Comparison of ENCODE assay signal across 25 cellular contexts in the genomic region with DNA sequence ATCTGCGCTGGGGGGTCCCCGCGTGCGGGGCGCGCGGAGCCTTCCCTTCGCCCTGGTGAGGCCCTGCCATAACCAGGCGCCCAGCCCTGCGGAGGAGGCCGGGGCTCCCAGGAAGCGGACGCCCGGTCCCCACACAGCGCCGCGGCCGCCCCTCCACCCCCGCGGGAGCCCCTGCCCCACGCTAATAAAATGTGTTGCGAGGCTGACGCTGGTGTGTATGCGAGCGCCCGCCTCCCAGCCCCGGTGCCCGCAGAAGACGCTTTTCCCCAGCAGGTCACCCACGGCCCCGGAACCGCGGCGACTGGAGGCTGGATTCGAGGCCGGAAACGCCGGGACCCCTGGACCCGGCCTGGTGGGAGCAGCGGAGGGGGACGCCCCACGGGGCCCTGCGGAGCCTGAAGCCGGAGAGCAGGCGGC. TPM values are rescaled to one million over a fixed set of nuclear protein-coding genes. Genes with fewer than 3 reads are reported as not detected.
DNase-seq lines count a peak whose midpoint lies in the region; ATAC-seq and TF ChIP-seq lines count a peak whose summit lies in the region.
"Had no signal": no experiment of that assay in that cellular context is flagged by ENCODE, and none has a peak within 500 bp of the region (broad histone marks: within the 10 kb centered on the region; RNA-seq: fewer than 3 reads in every experiment).

No MANE protein-coding gene starts in this region.

- H3K27me3 ChIP-seq in lower lobe of right lung (ENCODE audit: low read depth) = no peaks in the 10 kb centered on the region
- H3K27me3 ChIP-seq: SJSA1 had no signal

- no peaks in the 10 kb centered on the region for H3K4me1 ChIP-seq in lower lobe of right lung

- no peaks in the 10 kb centered on the region for H3K9me3 ChIP-seq in lower lobe of right lung
- H3K9me3 ChIP-seq: A549, Caco-2, SJSA1 had no signal

- H3K4me1 Mint-ChIP-seq in stimulated activated naive CD8-positive, alpha-beta T cell treated with anti-CD3 and anti-CD28 coated beads, Interleukin-15, amount 100 ng/mL, for 72 hours = peaks cover 18% of the 10 kb centered on the region

- H3K4me3 Mint-ChIP-seq in stimulated activated naive CD8-positive, alpha-beta T cell treated with anti-CD3 and anti-CD28 coated beads, Interleukin-15, amount 100 ng/mL, for 72 hours = no peak overlapping the region
- H3K4me3 Mint-ChIP-seq: IgD-negative memory B cell had no signal

- no peak overlapping the region for H3K4me3 ChIP-seq in lower lobe of right lung
- H3K4me3 ChIP-seq: A549, GM12878, SJSA1 had no signal

- H3K27me3 Mint-ChIP-seq in stimulated activated naive CD8-positive, alpha-beta T cell treated with anti-CD3 and anti-CD28 coated beads, Interleukin-15, amount 100 ng/mL, for 72 hours = no peaks in the 10 kb centered on the region
- H3K27me3 Mint-ChIP-seq: IgD-negative memory B cell had no signal

- peaks cover 5% of the 10 kb centered on the region for H3K36me3 ChIP-seq in lower lobe of right lung

- no peak for DNase-seq in stimulated activated naive CD8-positive, alpha-beta T cell treated with anti-CD3 and anti-CD28 coated beads, Interleukin-15, amount 100 ng/mL, for 72 hours
- no peak for DNase-seq in stimulated activated naive CD8-positive, alpha-beta T cell treated with anti-CD3 and anti-CD28 coated beads, Interleukin-15, Interleukin-2, amounts not matched to agents 100 U/mL and 50 U/mL, for 24 hours
- DNase-seq in lower lobe of right lung = no peak
- no peak for DNase-seq in NCI-H2029 (lab: John Stamatoyannopoulos, UW)
- DNase-seq in NCI-H1092 (lab: John Stamatoyannopoulos, UW) = no peak
- no peak for DNase-seq in HK-2 (ENCODE audit: unreplicated experiment)
- DNase-seq: AML-193; C1 segment of cervical spinal cord; Caco-2; MM.1S; NCI-H1048; NCI-H1436; NCI-H187 treated with DMSO at 0.1 percent for 48 hours; NCI-H2107; NCI-H526; NK-92 treated with Interleukin-12 subunit alpha and Interleukin-12 subunit beta, amount 100 ng/mL, for 24 hours; PC-3 had no signal

- H3K27ac Mint-ChIP-seq in stimulated activated naive CD8-positive, alpha-beta T cell treated with anti-CD3 and anti-CD28 coated beads, Interleukin-15, amount 100 ng/mL, for 72 hours = no peak overlapping the region
- H3K27ac Mint-ChIP-seq: CD8-positive, alpha-beta T cell had no signal

- intact Hi-C loops in lower lobe of right lung (cut with DNase I) = no loop called here

- no peak overlapping the region for H3K27ac ChIP-seq in lower lobe of right lung
- H3K27ac ChIP-seq: A549, KMS-11, SJSA1 had no signal

- no peak for TF ChIP-seq CTCF in lower lobe of right lung (IDR thresholded peaks at IDR 0.05)

- H3K9me3 Mint-ChIP-seq in stimulated activated naive CD8-positive, alpha-beta T cell treated with anti-CD3 and anti-CD28 coated beads, Interleukin-15, amount 100 ng/mL, for 72 hours = no peaks in the 10 kb centered on the region
- H3K9me3 Mint-ChIP-seq: CD8-positive, alpha-beta T cell; IgD-negative memory B cell had no signal

- ATAC-seq in stimulated activated naive CD8-positive, alpha-beta T cell treated with anti-CD3 and anti-CD28 coated beads, Interleukin-15, amount 100 ng/mL, for 72 hours = peak; percentile 39
- no peak for ATAC-seq in stimulated activated naive CD8-positive, alpha-beta T cell treated with anti-CD3 and anti-CD28 coated beads, Interleukin-15, Interleukin-2, amounts not matched to agents 100 U/mL and 50 U/mL, for 24 hours
- ATAC-seq in esophagus mucosa = peak; percentile 3
- peak; percentile 4 to 5 for ATAC-seq in lower lobe of right lung
- ATAC-seq: A549, HCT116, PC-3 had no signal

RNA-seq across cellular contexts. Expression of a gene that starts 12.1 kb away (rescaled TPM):
- total RNA-seq in esophagus mucosa = 30.7 TPM
- total RNA-seq in lower lobe of right lung = 40.0 TPM

RNA-seq across cellular contexts. Expression of a gene that starts 12.2 kb away (rescaled TPM):
- total RNA-seq in esophagus mucosa (14.2 TPM), lower lobe of right lung (18.8 TPM)

RNA-seq across cellular contexts. Expression of a gene that starts 23.2 kb away (rescaled TPM):
- total RNA-seq in esophagus mucosa (0.36 TPM), lower lobe of right lung (0.92 TPM)
- total RNA-seq: SJSA1 had no signal

RNA-seq across cellular contexts. Expression of a gene that starts 24.4 kb away (rescaled TPM):
- total RNA-seq in esophagus mucosa (not detected), lower lobe of right lung (3.6 TPM)
- total RNA-seq: Caco-2, PC-3, SJSA1 had no signal

RNA-seq across cellular contexts. Expression of a gene that starts 52.9 kb away (rescaled TPM):
- 320 TPM for total RNA-seq in esophagus mucosa
- 366 TPM for total RNA-seq in lower lobe of right lung
